16 cellular contexts compared by ENCODE assay signal in genomic region chr18:21996261-21996892, GRCh38.
DNase-seq lines count a peak whose midpoint lies in the region; ATAC-seq and TF ChIP-seq lines count a peak whose summit lies in the region.
"Had no signal": no experiment of that assay in that cellular context is flagged by ENCODE, and none has a peak within 500 bp of the region (broad histone marks: within the 10 kb centered on the region; RNA-seq: fewer than 3 reads in every experiment).

No MANE protein-coding gene starts in this region.

- ATAC-seq in left lung (peak; percentile 50), HG02852 (IDR thresholded peaks at IDR 0.05; ENCODE audit: unreplicated experiment) (no peak)
- ATAC-seq: gastrocnemius medialis had no signal

- peaks cover 4% of the 10 kb centered on the region; the same call in 1 of the 2 replicates for H3K27me3 ChIP-seq in HUES48 (ENCODE audit: control insufficient read depth, insufficient read depth, low read length)
- H3K27me3 ChIP-seq in colonic mucosa: no peaks in the 10 kb centered on the region
- no peaks in the 10 kb centered on the region for H3K27me3 ChIP-seq in left lung
- H3K27me3 ChIP-seq in stomach: no peaks in the 10 kb centered on the region
- H3K27me3 ChIP-seq in esophagus muscularis mucosa: peaks cover 0 to 2% (median 0%) of the 10 kb centered on the region in 4 donors
- H3K27me3 ChIP-seq: BE2C, gastrocnemius medialis, SJCRH30, spleen had no signal

- peaks cover 18% of the 10 kb centered on the region for H3K4me1 ChIP-seq in HUES48 (ENCODE audit: control insufficient read depth, insufficient read depth, low read length)
- H3K4me1 ChIP-seq in colonic mucosa: peaks cover 9% of the 10 kb centered on the region
- no peaks in the 10 kb centered on the region for H3K4me1 ChIP-seq in left lung
- H3K4me1 ChIP-seq in stomach: peaks cover 32 to 59% (median 49%) of the 10 kb centered on the region in 4 donors
- H3K4me1 ChIP-seq in esophagus muscularis mucosa: no peaks in the 10 kb centered on the region
- H3K4me1 ChIP-seq: BE2C, gastrocnemius medialis, SJCRH30 had no signal

- peak; percentile 57 for DNase-seq in colonic mucosa
- DNase-seq in left lung: no peak
- DNase-seq in stomach: peak; percentile 78
- no peak for DNase-seq in esophagus muscularis mucosa (ENCODE audit: extremely low spot score)
- DNase-seq in GM10266 (ENCODE audit: extremely low spot score): no peak
- DNase-seq: activated gamma-delta T cell, BE2C, HFFc6, NCI-H226, SJCRH30, spleen, T-helper 9 cell had no signal

- no peak for TF ChIP-seq CTCF in colonic mucosa (IDR thresholded peaks at IDR 0.05)
- no peak for TF ChIP-seq CTCF in left lung (IDR thresholded peaks at IDR 0.05)
- TF ChIP-seq CTCF in stomach (IDR thresholded peaks at IDR 0.05): no peak
- TF ChIP-seq CTCF in esophagus muscularis mucosa (IDR thresholded peaks at IDR 0.05): no peak
- TF ChIP-seq CTCF in GM10266 (IDR thresholded peaks at IDR 0.05; ENCODE audit: control insufficient read depth, insufficient read depth, low read depth, missing control alignments): no peak

- intact Hi-C loops in colonic mucosa (cut with DNase I) (loop anchor here (5.0 kb wide), 1 partner anchor 171 kb away; the partner anchor contains the start of gene GATA6), left lung (cut with DNase I) (no loop called here), stomach (cut with DNase I; ENCODE audit: low total_unique reads) (no loop called here), esophagus muscularis mucosa (cut with DNase I) (loop anchor here (5.0 kb wide), 1 partner anchor 566 kb away; no protein-coding TSS in a partner anchor)

- H3K36me3 ChIP-seq in HUES48 (ENCODE audit: control insufficient read depth, insufficient read depth, low read length): no peaks in the 10 kb centered on the region
- no peaks in the 10 kb centered on the region for H3K36me3 ChIP-seq in colonic mucosa
- no peaks in the 10 kb centered on the region for H3K36me3 ChIP-seq in left lung
- H3K36me3 ChIP-seq in stomach: no peaks in the 10 kb centered on the region
- no peaks in the 10 kb centered on the region for H3K36me3 ChIP-seq in esophagus muscularis mucosa
- H3K36me3 ChIP-seq: BE2C, gastrocnemius medialis, SJCRH30, spleen had no signal

- H3K9ac ChIP-seq in HUES48 (ENCODE audit: low read depth, low read length) (no peak overlapping the region), colonic mucosa (ENCODE audit: low read depth in 2 of 2, low read length in 2 of 2) (peak overlapping the region in 1 of 2 donors; percentile 9)

- TF ChIP-seq EP300 in stomach (IDR thresholded peaks at IDR 0.05) (no peak), esophagus muscularis mucosa (IDR thresholded peaks at IDR 0.05) (no peak)

- H3K27ac ChIP-seq in HUES48 (ENCODE audit: low read depth, low read length) (peak overlapping the region; percentile 28), colonic mucosa (no peak overlapping the region), left lung (peak overlapping the region in 1 of 2 donors; percentile 1), stomach (peak overlapping the region; percentile 70 to 88 (median 82)), esophagus muscularis mucosa (replicated peaks in 1 of 4) (peak overlapping the region in 1 of 4 donors; percentile 1)
- H3K27ac ChIP-seq: gastrocnemius medialis, HL-60, SJCRH30 had no signal

- H3K9me3 ChIP-seq in HUES48 (ENCODE audit: control insufficient read depth, insufficient read depth, low read length) (no peaks in the 10 kb centered on the region), colonic mucosa (no peaks in the 10 kb centered on the region), left lung (no peaks in the 10 kb centered on the region), stomach (no peaks in the 10 kb centered on the region), esophagus muscularis mucosa (no peaks in the 10 kb centered on the region)
- H3K9me3 ChIP-seq: BE2C, gastrocnemius medialis, SJCRH30, spleen had no signal

- WGBS in stomach, 5 donors: 16 to 36% (median 27%) methylated on average over 5 of the region's 5 CpGs
- 72% methylated on average over 3 of the region's 5 CpGs for WGBS in esophagus muscularis mucosa

- H3K4me3 ChIP-seq in HUES48 (ENCODE audit: low read depth, low read length): no peak overlapping the region
- no peak overlapping the region for H3K4me3 ChIP-seq in colonic mucosa
- no peak overlapping the region for H3K4me3 ChIP-seq in left lung
- no peak overlapping the region for H3K4me3 ChIP-seq in stomach
- H3K4me3 ChIP-seq in esophagus muscularis mucosa: no peak overlapping the region
- H3K4me3 ChIP-seq: gastrocnemius medialis, SJCRH30, spleen had no signal

- TF ChIP-seq POLR2A in stomach (IDR thresholded peaks at IDR 0.05) (no peak), esophagus muscularis mucosa (IDR thresholded peaks at IDR 0.05; ENCODE audit: low read depth) (no peak)

Comparison
In these comparisons a context has a peak if more than half of its experiments do, and no peak if none do; other contexts are left out.
1. DNase-seq: peak in colonic mucosa (single experiment) and stomach (single experiment); none in left lung (0 of 2), esophagus muscularis mucosa (single experiment) and GM10266 (single experiment).
2. intact Hi-C loops: an anchor here in colonic mucosa (5.0 kb wide) and esophagus muscularis mucosa (5.0 kb wide); none called in left lung and stomach.